8 cellular contexts compared by ENCODE assay signal in genomic region chr16:30052671-30053372, GRCh38. TPM values are rescaled to one million over a fixed set of nuclear protein-coding genes. Genes with fewer than 3 reads are reported as not detected.
DNase-seq lines count a peak whose midpoint lies in the region; ATAC-seq and TF ChIP-seq lines count a peak whose summit lies in the region.

No MANE protein-coding gene starts in this region.

- H3K9me3 ChIP-seq in CD8-positive, alpha-beta T cell (ENCODE audit: low read length): no peaks in the 10 kb centered on the region
- no peaks in the 10 kb centered on the region for H3K9me3 ChIP-seq in Loucy (ENCODE audit: insufficient read depth, low read depth, low read length)

- no peak for TF ChIP-seq CTCF in CD8-positive, alpha-beta T cell (IDR thresholded peaks at IDR 0.05)
- no peak for TF ChIP-seq CTCF in Loucy (conservative IDR thresholded peaks at IDR 0.05; ENCODE audit: low read length)
- no peak for TF ChIP-seq CTCF in fibroblast of the aortic adventitia (IDR thresholded peaks at IDR 0.05; ENCODE audit: insufficient read depth, low read length)
- no peak for TF ChIP-seq CTCF in nephron (IDR thresholded peaks at IDR 0.05; ENCODE audit: unreplicated experiment in 3 of 3)

- H3K4me2 ChIP-seq in Loucy (ENCODE audit: low read depth, low read length, poor library complexity, severe bottlenecking): peak overlapping the region; percentile 99

- no peaks in the 10 kb centered on the region for H3F3A ChIP-seq in Loucy (ENCODE audit: low read depth)

- peak overlapping the region; percentile 85 for H2AFZ ChIP-seq in Loucy (ENCODE audit: low read length)

- peaks cover 6% of the 10 kb centered on the region for H3K4me1 ChIP-seq in CD8-positive, alpha-beta T cell (ENCODE audit: insufficient read depth, low read length)
- H3K4me1 ChIP-seq in Loucy (ENCODE audit: insufficient read depth, low read length, poor library complexity, severe bottlenecking): peaks cover 20% of the 10 kb centered on the region

- H3K9ac ChIP-seq in Loucy (ENCODE audit: low read depth, low read length, poor library complexity, severe bottlenecking): peak overlapping the region; percentile 88

- H3K4me3 Mint-ChIP-seq in CD8-positive, alpha-beta T cell: peak overlapping the region; percentile 84
- H3K4me3 Mint-ChIP-seq in activated T-helper 2 cell treated with anti-CD3 and anti-CD28 coated beads, Interferon-gamma antibody, Interleukin-2, Interleukin-4, amounts not matched to agents 10 μg/mL and 5 μg/mL and 100 μg/mL, durations not matched to agents 14 hours and 24 hours and 36 hours (ENCODE audit: low read depth): peak overlapping the region; percentile 84
- peak overlapping the region; percentile 89 to 95 (median 92) for H3K4me3 Mint-ChIP-seq in nephron

- no peaks in the 10 kb centered on the region for H3K27me3 Mint-ChIP-seq in CD8-positive, alpha-beta T cell (ENCODE audit: low read depth)
- no peaks in the 10 kb centered on the region for H3K27me3 Mint-ChIP-seq in activated T-helper 2 cell treated with anti-CD3 and anti-CD28 coated beads, Interferon-gamma antibody, Interleukin-2, Interleukin-4, amounts not matched to agents 10 μg/mL and 5 μg/mL and 100 μg/mL, durations not matched to agents 14 hours and 24 hours and 36 hours (ENCODE audit: low read depth)
- no peaks in the 10 kb centered on the region for H3K27me3 Mint-ChIP-seq in nephron (ENCODE audit: low read depth)

- H3K4me3 ChIP-seq in CD8-positive, alpha-beta T cell (ENCODE audit: low read depth, low read length): peak overlapping the region; percentile 55
- H3K4me3 ChIP-seq in Loucy (ENCODE audit: low read length, poor library complexity, severe bottlenecking) (peak overlapping the region; percentile 88), fibroblast of the aortic adventitia (ENCODE audit: low read depth, low read length) (peak overlapping the region; percentile 88)

- peaks cover 19% of the 10 kb centered on the region for H3K79me2 ChIP-seq in Loucy (ENCODE audit: insufficient read depth, low read length)

- CTCF ChIA-PET in CD8-positive, alpha-beta T cell (lab: Charles Lee): interaction anchor here (1.4 to 3.6 kb wide), 3 partner anchors 9 to 21 kb away, joined by 4 to 20 read pairs (median 15); partner anchors contain the start of gene TLCD3B

- POLR2A ChIA-PET in CD8-positive, alpha-beta T cell (lab: Charles Lee): interaction anchor here (1.1 kb wide), 2 partner anchors 12 to 29 kb away, joined by 3 to 11 read pairs; partner anchors contain the start of gene ALDOA

- ATAC-seq in CD8-positive, alpha-beta T cell: peak; percentile 86
- ATAC-seq in GM21447 (IDR thresholded peaks at IDR 0.05; ENCODE audit: unreplicated experiment): peak; percentile 66

- H3K9me2 ChIP-seq in Loucy (replicated peaks; ENCODE audit: low read depth, low read length): no peaks in the 10 kb centered on the region

- no peak overlapping the region for H3K27ac ChIP-seq in CD8-positive, alpha-beta T cell (ENCODE audit: low read depth, low read length)

- DNase-seq in CD8-positive, alpha-beta T cell: peak; percentile 69 to 93 (median 89)
- DNase-seq in RPMI8226 (peak; percentile 95), fibroblast of the aortic adventitia (ENCODE audit: low read depth) (peak; percentile 90)
- DNase-seq in activated T-helper 2 cell treated with anti-CD3 and anti-CD28 coated beads, Interferon-gamma antibody, Interleukin-2, Interleukin-4, amounts not matched to agents 10 μg/mL and 5 μg/mL and 100 μg/mL, durations not matched to agents 14 hours and 24 hours and 36 hours (ENCODE audit: low spot score): peak; percentile 91
- peak; percentile 57 to 84 (median 80) for DNase-seq in stimulated activated naive CD4-positive, alpha-beta T cell (lab: John Stamatoyannopoulos, UW)

- no peaks in the 10 kb centered on the region for H3K9me3 Mint-ChIP-seq in CD8-positive, alpha-beta T cell
- no peaks in the 10 kb centered on the region for H3K9me3 Mint-ChIP-seq in activated T-helper 2 cell treated with anti-CD3 and anti-CD28 coated beads, Interferon-gamma antibody, Interleukin-2, Interleukin-4, amounts not matched to agents 10 μg/mL and 5 μg/mL and 100 μg/mL, durations not matched to agents 14 hours and 24 hours and 36 hours
- H3K9me3 Mint-ChIP-seq in nephron: no peaks in the 10 kb centered on the region

- intact Hi-C loops in CD8-positive, alpha-beta T cell (cut with DNase I, micrococcal nuclease): loop anchor here in 1 of 2 experiments (1.0 kb wide), 2 partner anchors 11 to 190 kb away; partner anchors contain the start of gene CDIPT
- intact Hi-C loops in activated T-helper 2 cell treated with anti-CD3 and anti-CD28 coated beads, Interferon-gamma antibody, Interleukin-2, Interleukin-4, amounts not matched to agents 10 μg/mL and 5 μg/mL and 100 μg/mL, durations not matched to agents 14 hours and 24 hours and 36 hours (cut with micrococcal nuclease): loop anchor here (1.0 kb wide), 1 partner anchor 12 kb away; the partner anchor contains the start of gene ALDOA

- no peaks in the 10 kb centered on the region for H3K36me3 Mint-ChIP-seq in CD8-positive, alpha-beta T cell
- no peaks in the 10 kb centered on the region for H3K36me3 Mint-ChIP-seq in activated T-helper 2 cell treated with anti-CD3 and anti-CD28 coated beads, Interferon-gamma antibody, Interleukin-2, Interleukin-4, amounts not matched to agents 10 μg/mL and 5 μg/mL and 100 μg/mL, durations not matched to agents 14 hours and 24 hours and 36 hours (ENCODE audit: low read depth)
- H3K36me3 Mint-ChIP-seq in nephron (ENCODE audit: low read depth): no peaks in the 10 kb centered on the region

- no peaks in the 10 kb centered on the region for H3K27me3 ChIP-seq in CD8-positive, alpha-beta T cell (ENCODE audit: insufficient read depth, low read length)
- no peaks in the 10 kb centered on the region for H3K27me3 ChIP-seq in Loucy (ENCODE audit: insufficient read depth, low read length, poor library complexity, severe bottlenecking)

- no peaks in the 10 kb centered on the region for H4K20me1 ChIP-seq in Loucy (ENCODE audit: insufficient read depth, low read length, poor library complexity, severe bottlenecking)

- peaks cover 17% of the 10 kb centered on the region for H3K4me1 Mint-ChIP-seq in CD8-positive, alpha-beta T cell (ENCODE audit: low read depth)
- peaks cover 25% of the 10 kb centered on the region for H3K4me1 Mint-ChIP-seq in activated T-helper 2 cell treated with anti-CD3 and anti-CD28 coated beads, Interferon-gamma antibody, Interleukin-2, Interleukin-4, amounts not matched to agents 10 μg/mL and 5 μg/mL and 100 μg/mL, durations not matched to agents 14 hours and 24 hours and 36 hours (ENCODE audit: low read depth)
- H3K4me1 Mint-ChIP-seq in nephron: peaks cover 34% of the 10 kb centered on the region

- no peaks in the 10 kb centered on the region for H3K36me3 ChIP-seq in CD8-positive, alpha-beta T cell (ENCODE audit: insufficient read depth, low read length)
- H3K36me3 ChIP-seq in Loucy (ENCODE audit: insufficient read depth, low read length): no peaks in the 10 kb centered on the region

- H3K27ac Mint-ChIP-seq in CD8-positive, alpha-beta T cell: no peak overlapping the region
- H3K27ac Mint-ChIP-seq in activated T-helper 2 cell treated with anti-CD3 and anti-CD28 coated beads, Interferon-gamma antibody, Interleukin-2, Interleukin-4, amounts not matched to agents 10 μg/mL and 5 μg/mL and 100 μg/mL, durations not matched to agents 14 hours and 24 hours and 36 hours: peak overlapping the region; percentile 76
- peak overlapping the region; percentile 27 to 54 (median 41) for H3K27ac Mint-ChIP-seq in nephron

RNA-seq across cellular contexts. Expression of gene ALDOA, which starts 12.7 kb away (rescaled TPM):
- total RNA-seq in CD8-positive, alpha-beta T cell: 100 to 1,000 TPM; 339 to 359 TPM
- total RNA-seq in activated T-helper 2 cell treated with anti-CD3 and anti-CD28 coated beads, Interferon-gamma antibody, Interleukin-2, Interleukin-4, amounts not matched to agents 10 μg/mL and 5 μg/mL and 100 μg/mL, durations not matched to agents 14 hours and 24 hours and 36 hours: 2,017 and 2,037 TPM in 2 replicates
- total RNA-seq in fibroblast of the aortic adventitia (ENCODE audit: low replicate concordance): 522 and 792 TPM in 2 replicates

RNA-seq across cellular contexts. Expression of gene TLCD3B, which starts 21.8 kb away (rescaled TPM):
- total RNA-seq in CD8-positive, alpha-beta T cell: under 1 TPM in 1 of 2 experiments, not detected in 1; 0.19 TPM
- 2.3 and 2.6 TPM in 2 replicates for total RNA-seq in activated T-helper 2 cell treated with anti-CD3 and anti-CD28 coated beads, Interferon-gamma antibody, Interleukin-2, Interleukin-4, amounts not matched to agents 10 μg/mL and 5 μg/mL and 100 μg/mL, durations not matched to agents 14 hours and 24 hours and 36 hours
- 0.18 TPM in 1 of 2 replicates, not detected in the other for total RNA-seq in fibroblast of the aortic adventitia (ENCODE audit: low replicate concordance)

RNA-seq across cellular contexts. Expression of gene PPP4C, which starts 23.0 kb away (rescaled TPM):
- total RNA-seq in CD8-positive, alpha-beta T cell: 10 to 100 TPM; 89.4 to 97.4 TPM
- 143 and 144 TPM in 2 replicates for total RNA-seq in activated T-helper 2 cell treated with anti-CD3 and anti-CD28 coated beads, Interferon-gamma antibody, Interleukin-2, Interleukin-4, amounts not matched to agents 10 μg/mL and 5 μg/mL and 100 μg/mL, durations not matched to agents 14 hours and 24 hours and 36 hours
- 70.8 and 154 TPM in 2 replicates for total RNA-seq in fibroblast of the aortic adventitia (ENCODE audit: low replicate concordance)

RNA-seq across cellular contexts. Expression of gene C16orf92, which starts 29.8 kb away (rescaled TPM):
- total RNA-seq in CD8-positive, alpha-beta T cell: not detected
- total RNA-seq in activated T-helper 2 cell treated with anti-CD3 and anti-CD28 coated beads, Interferon-gamma antibody, Interleukin-2, Interleukin-4, amounts not matched to agents 10 μg/mL and 5 μg/mL and 100 μg/mL, durations not matched to agents 14 hours and 24 hours and 36 hours: not detected in 2 replicates
- not detected in 2 replicates for total RNA-seq in fibroblast of the aortic adventitia (ENCODE audit: low replicate concordance)

RNA-seq across cellular contexts. Expression of gene TBX6, which starts 38.9 kb away (rescaled TPM):
- under 1 TPM; 0.16 to 0.22 TPM for total RNA-seq in CD8-positive, alpha-beta T cell
- total RNA-seq in activated T-helper 2 cell treated with anti-CD3 and anti-CD28 coated beads, Interferon-gamma antibody, Interleukin-2, Interleukin-4, amounts not matched to agents 10 μg/mL and 5 μg/mL and 100 μg/mL, durations not matched to agents 14 hours and 24 hours and 36 hours: 2.7 and 2.9 TPM in 2 replicates
- 0.09 and 0.16 TPM in 2 replicates for total RNA-seq in fibroblast of the aortic adventitia (ENCODE audit: low replicate concordance)
